27 cellular contexts compared by ENCODE assay signal in genomic region chr16:21940570-21940969, GRCh38.
"Had no signal": no experiment of that assay in that cellular context is flagged by ENCODE, and none has a peak within 500 bp of the region (broad histone marks: within the 10 kb centered on the region; RNA-seq: fewer than 3 reads in every experiment).

No MANE protein-coding gene starts in this region.

- DNase-seq: dermis blood vessel endothelial cell; effector memory CD4-positive, alpha-beta T cell; foreskin keratinocyte; heart left ventricle; kidney; left lung; mesenchymal stem cell; mucosa of descending colon; naive thymus-derived CD4-positive, alpha-beta T cell; stimulated activated CD4-positive, alpha-beta T cell treated with anti-CD3 and anti-CD28 coated beads, Interleukin-12 subunit alpha, Interleukin-12 subunit beta, amount 100 ng/mL, for 4 hours; stimulated activated CD4-positive, alpha-beta T cell treated with anti-CD3 and anti-CD28 coated beads, Interleukin-1b, Interleukin-23, amount 100 ng/mL, for 48 hours; stimulated activated CD4-positive, alpha-beta T cell treated with anti-CD3 and anti-CD28 coated beads, Interleukin-4, amount 100 ng/mL, for 1 hour; stimulated activated CD8-positive, alpha-beta memory T cell treated with anti-CD3 and anti-CD28 coated beads, Interleukin-4, amount 100 ng/mL, for 48 hours; stimulated activated naive CD4-positive, alpha-beta T cell; stomach; thyroid gland; trophoblast cell had no signal

- ATAC-seq: foreskin keratinocyte; gastroesophageal sphincter; heart left ventricle; left lung; mucosa of descending colon; naive thymus-derived CD4-positive, alpha-beta T cell; sciatic nerve had no signal

- H3K4me2 ChIP-seq: hepatocyte, neural progenitor cell, smooth muscle cell had no signal

- H3K36me3 ChIP-seq: esophagus muscularis mucosa, gastroesophageal sphincter, heart left ventricle, left lung, neural progenitor cell, right atrium auricular region, stomach, thyroid gland, vagina had no signal

- H3K79me2 ChIP-seq: hepatocyte had no signal

- H3K4me1 ChIP-seq: esophagus muscularis mucosa, foreskin keratinocyte, gastroesophageal sphincter, heart left ventricle, left lung, neural progenitor cell, parathyroid adenoma, right atrium auricular region, thyroid gland, vagina had no signal

- H3K9me3 ChIP-seq: esophagus muscularis mucosa, gastroesophageal sphincter, heart left ventricle, left lung, mucosa of descending colon, right atrium auricular region, stomach, thyroid gland, vagina had no signal

- H2AFZ ChIP-seq: hepatocyte, neural progenitor cell, parathyroid adenoma had no signal

- H3K4me3 ChIP-seq: esophagus muscularis mucosa, gastroesophageal sphincter, heart left ventricle, hepatocyte, left lung, mucosa of descending colon, neural progenitor cell, right atrium auricular region, smooth muscle cell, stomach, thyroid gland, vagina had no signal

- FAIRE-seq: endothelial cell of umbilical vein, kidney had no signal

- H3K27ac ChIP-seq: esophagus muscularis mucosa, foreskin keratinocyte, gastroesophageal sphincter, heart left ventricle, hepatocyte, left lung, neural progenitor cell, parathyroid adenoma, right atrium auricular region, stomach, thyroid gland, vagina had no signal

- H3K9ac ChIP-seq: neural progenitor cell, parathyroid adenoma had no signal

- H3K27me3 ChIP-seq: esophagus muscularis mucosa, gastroesophageal sphincter, heart left ventricle, hepatocyte, left lung, right atrium auricular region, stomach, thyroid gland, vagina had no signal
